In the genomic region with DNA sequence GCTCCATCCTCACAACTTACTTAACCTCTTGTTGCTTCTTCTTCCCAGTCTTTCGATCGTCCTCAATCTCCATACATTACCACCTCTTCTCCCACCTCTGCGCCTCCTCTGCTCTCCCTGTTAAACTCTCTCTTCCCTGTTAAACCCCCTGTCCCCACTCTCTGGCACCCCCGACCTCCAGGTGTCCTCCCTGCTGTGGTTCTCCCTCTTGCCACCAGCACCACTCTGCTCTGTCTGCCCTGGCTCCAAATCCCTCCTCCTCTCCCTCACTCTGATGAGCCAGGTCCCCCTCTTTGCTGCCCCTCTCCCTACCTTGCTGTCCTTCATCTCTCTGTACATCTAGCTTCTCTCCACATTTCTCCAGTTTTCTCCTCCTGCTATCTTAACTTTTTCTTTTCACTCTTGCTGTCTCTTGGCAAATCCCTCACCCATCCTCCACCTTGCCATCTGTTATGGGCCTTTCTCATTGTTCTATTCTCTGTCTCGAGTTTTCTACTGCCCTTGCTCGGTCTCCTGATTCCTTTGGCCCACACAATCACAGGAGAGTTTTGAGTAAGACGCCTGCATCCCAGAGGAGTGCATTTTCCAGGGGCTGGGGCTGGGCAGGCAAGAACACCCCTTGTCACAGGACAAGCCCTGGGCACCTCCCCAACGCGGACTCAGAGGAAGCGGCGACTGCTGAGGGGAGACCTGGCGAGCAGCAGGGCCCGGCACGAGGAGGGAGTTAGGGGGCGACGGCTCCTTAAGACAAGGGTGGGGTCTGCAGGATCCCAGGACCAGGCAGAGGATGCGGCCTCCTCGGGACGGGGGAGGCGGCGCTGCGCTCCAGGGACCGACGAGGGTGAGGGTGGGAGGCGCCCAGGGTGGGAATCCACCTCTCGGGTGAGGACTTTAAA, we compare ENCODE assay signal across 1 cellular context.
TF ChIP-seq lines count a peak whose summit lies in the region.

No MANE protein-coding gene starts in this region.

TF ChIP-seq in H1, 55 proteins besides CTCF, POLR2A, EP300 and RAD21:
- TF ChIP-seq GABPA (IDR thresholded peaks at IDR 0.05; ENCODE audit: borderline replicate concordance, insufficient read depth, low read length) (no peak), EZH2 (IDR thresholded peaks at IDR 0.05; ENCODE audit: low read depth, low read length, severe bottlenecking) (peak; percentile 32), RNF2 (IDR thresholded peaks at IDR 0.05; ENCODE audit: borderline replicate concordance, low read depth, low read length, missing control alignments, poor library complexity, severe bottlenecking) (no peak), SP1 (IDR thresholded peaks at IDR 0.05; ENCODE audit: low read depth, low read length) (no peak), HDAC6 (IDR thresholded peaks at IDR 0.05; ENCODE audit: low read depth, low read length) (no peak), BACH1 (IDR thresholded peaks at IDR 0.05; ENCODE audit: low read length) (no peak), SP2 (IDR thresholded peaks at IDR 0.05; ENCODE audit: low read length) (no peak), CHD2 (IDR thresholded peaks at IDR 0.05; ENCODE audit: low read length) (no peak), ATF2 (IDR thresholded peaks at IDR 0.05; ENCODE audit: low read length) (no peak), JUN (IDR thresholded peaks at IDR 0.05; ENCODE audit: low read depth, low read length) (no peak), KDM4A (IDR thresholded peaks at IDR 0.05; ENCODE audit: low read depth, low read length, severe bottlenecking) (peak; percentile 43), TAF1 (IDR thresholded peaks at IDR 0.05; ENCODE audit: low read depth, low read length) (no peak), TBP (IDR thresholded peaks at IDR 0.05; ENCODE audit: low read depth, low read length) (no peak), POU5F1 (IDR thresholded peaks at IDR 0.05; ENCODE audit: low read depth, low read length) (no peak), TCF12 (IDR thresholded peaks at IDR 0.05; ENCODE audit: low read depth, low read length) (no peak), PHF8 (conservative IDR thresholded peaks at IDR 0.05; ENCODE audit: low read depth, low read length) (no peak), SRF (IDR thresholded peaks at IDR 0.05; ENCODE audit: low read depth, low read length) (no peak), SIRT6 (IDR thresholded peaks at IDR 0.05; ENCODE audit: low read length) (no peak), BRCA1 (IDR thresholded peaks at IDR 0.05; ENCODE audit: low read depth, low read length) (no peak)
- TF ChIP-seq, protein P1, sequence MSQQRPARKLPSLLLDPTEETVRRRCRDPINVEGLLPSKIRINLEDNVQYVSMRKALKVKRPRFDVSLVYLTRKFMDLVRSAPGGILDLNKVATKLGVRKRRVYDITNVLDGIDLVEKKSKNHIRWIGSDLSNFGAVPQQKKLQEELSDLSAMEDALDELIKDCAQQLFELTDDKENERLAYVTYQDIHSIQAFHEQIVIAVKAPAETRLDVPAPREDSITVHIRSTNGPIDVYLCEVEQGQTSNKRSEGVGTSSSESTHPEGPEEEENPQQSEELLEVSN (IDR thresholded peaks at IDR 0.05), result peak; percentile 80
- TF ChIP-seq, protein P2, sequence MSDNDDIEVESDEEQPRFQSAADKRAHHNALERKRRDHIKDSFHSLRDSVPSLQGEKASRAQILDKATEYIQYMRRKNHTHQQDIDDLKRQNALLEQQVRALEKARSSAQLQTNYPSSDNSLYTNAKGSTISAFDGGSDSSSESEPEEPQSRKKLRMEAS (IDR thresholded peaks at IDR 0.05), result peak; percentile 87
